ENCODE assay signal across 11 cellular contexts in the genomic region with DNA sequence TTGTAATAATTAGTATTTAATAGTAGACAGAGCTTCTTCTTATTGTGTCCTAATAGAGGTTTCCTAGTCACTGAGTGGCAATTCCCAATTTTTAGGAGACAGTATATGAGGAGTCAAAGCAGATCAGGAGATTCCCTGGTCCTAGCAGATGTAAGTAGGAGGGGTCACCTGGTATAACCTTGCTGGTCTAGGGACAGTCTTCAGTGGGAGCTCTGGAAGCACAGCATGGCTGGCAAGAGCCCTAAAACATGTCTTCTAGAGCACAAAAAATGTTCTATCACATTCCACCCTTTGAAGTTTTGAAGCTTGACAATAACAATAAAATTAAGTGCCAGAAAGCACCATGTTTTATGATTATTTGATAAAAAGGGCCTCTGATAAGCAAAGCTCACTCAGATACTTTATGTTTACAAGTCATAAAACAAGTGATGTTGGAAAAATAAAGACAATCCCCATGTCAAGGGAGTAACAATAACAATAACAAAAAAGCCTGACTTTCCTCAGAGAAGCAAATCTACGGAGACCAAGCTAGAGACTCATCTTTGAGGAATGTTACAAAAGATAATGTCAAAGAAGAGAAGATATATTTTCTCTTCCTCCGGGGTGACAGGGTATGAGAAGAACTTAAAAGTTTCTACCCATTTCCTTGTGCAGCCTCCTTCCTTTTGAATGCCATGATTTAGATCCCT.
DNase-seq lines count a peak whose midpoint lies in the region; ATAC-seq, FAIRE-seq and TF ChIP-seq lines count a peak whose summit lies in the region.
"Had no signal": no experiment of that assay in that cellular context is flagged by ENCODE, and none has a peak within 500 bp of the region (broad histone marks: within the 10 kb centered on the region; RNA-seq: fewer than 3 reads in every experiment).

No MANE protein-coding gene starts in this region.

- in situ Hi-C loops in HepG2 (cut with HindIII; ENCODE audit: extremely low pct_ligation_motif_present, low pct_unique_long_range_greater_than_20kb), result no loop called here

- H3K4me2 ChIP-seq in HepG2 (ENCODE audit: low read depth, low read length) (no peak overlapping the region), astrocyte (ENCODE audit: low read length) (peak overlapping the region; percentile 61), mesenchymal stem cell (ENCODE audit: low read length, poor library complexity, severe bottlenecking) (no peak overlapping the region)

- TF ChIP-seq RAD21 in HepG2 (CRISPR knock-in tag; IDR thresholded peaks at IDR 0.05), result no peak

- H3K23ac ChIP-seq in mesenchymal stem cell (ENCODE audit: low read length in 2 of 2), result no peak overlapping the region

- H3K9ac ChIP-seq in HepG2 (ENCODE audit: insufficient read depth, low read depth, low read length), result no peak overlapping the region
- H3K9ac ChIP-seq in astrocyte (ENCODE audit: low read length), result peak overlapping the region; percentile 30
- no peak overlapping the region for H3K9ac ChIP-seq in mesenchymal stem cell (ENCODE audit: low read length)

- TF ChIP-seq CTCF in right lobe of liver (IDR thresholded peaks at IDR 0.05) (no peak), HepG2 (CRISPR knock-in tag; IDR thresholded peaks at IDR 0.05) (no peak), astrocyte (IDR thresholded peaks at IDR 0.05; ENCODE audit: insufficient read depth, low read depth, low read length) (no peak)

- no peaks in the 10 kb centered on the region for H3K9me3 Mint-ChIP-seq in astrocyte (ENCODE audit: unreplicated experiment)

- H3K36me3 ChIP-seq in right lobe of liver, result no peaks in the 10 kb centered on the region
- H3K36me3 ChIP-seq in HepG2 (replicated peaks in 1 of 2; ENCODE audit: control insufficient read depth in 1 of 2, insufficient read depth in 2 of 2, low read length in 2 of 2), result no peaks in the 10 kb centered on the region
- no peaks in the 10 kb centered on the region for H3K36me3 ChIP-seq in astrocyte (ENCODE audit: insufficient read depth, low read length)
- H3K36me3 ChIP-seq in mesenchymal stem cell (ENCODE audit: control insufficient read depth in 1 of 2, insufficient read depth in 2 of 2, low read depth in 1 of 2, low read length in 2 of 2), result no peaks in the 10 kb centered on the region
- H3K36me3 ChIP-seq: BE2C had no signal

- CTCF ChIA-PET in HepG2 (lab: Yijun Ruan, JAX; ENCODE audit: low intra/inter-chr PET ratio, low total read pairs), result no interaction called here

- POLR2A ChIA-PET in HepG2 (lab: Yijun Ruan, JAX), result no interaction called here

- H2AK5ac ChIP-seq in mesenchymal stem cell (ENCODE audit: low read length, severe bottlenecking), result no peak overlapping the region

- H3K9me3 ChIP-seq in right lobe of liver (no peaks in the 10 kb centered on the region), HepG2 (ENCODE audit: low read length) (no peaks in the 10 kb centered on the region), astrocyte (ENCODE audit: insufficient read depth, low read depth, low read length) (no peaks in the 10 kb centered on the region), mesenchymal stem cell (ENCODE audit: control insufficient read depth, low read length) (no peaks in the 10 kb centered on the region)
- H3K9me3 ChIP-seq: BE2C had no signal

- H2BK5ac ChIP-seq in mesenchymal stem cell (ENCODE audit: low read depth, low read length, poor library complexity, severe bottlenecking), result no peak overlapping the region

- H3K27ac Mint-ChIP-seq in astrocyte (ENCODE audit: unreplicated experiment), result peak overlapping the region; percentile 96

- H3K4me1 ChIP-seq in right lobe of liver (no peaks in the 10 kb centered on the region), HepG2 (ENCODE audit: insufficient read depth, low read length) (no peaks in the 10 kb centered on the region), astrocyte (ENCODE audit: insufficient read depth, low read length) (peaks cover 11% of the 10 kb centered on the region), mesenchymal stem cell (ENCODE audit: control insufficient read depth, insufficient read depth, low read depth, low read length) (no peaks in the 10 kb centered on the region)

- H2BK120ac ChIP-seq in mesenchymal stem cell (ENCODE audit: low read depth, low read length), result no peak overlapping the region

- H3K79me2 ChIP-seq in HepG2 (ENCODE audit: insufficient read depth, low read length) (no peaks in the 10 kb centered on the region), astrocyte (ENCODE audit: insufficient read depth, low read length) (no peaks in the 10 kb centered on the region)

- H3K79me1 ChIP-seq in mesenchymal stem cell (replicated peaks; ENCODE audit: low read length, poor library complexity, severe bottlenecking), result no peaks in the 10 kb centered on the region

- no peak overlapping the region for H3K14ac ChIP-seq in mesenchymal stem cell (ENCODE audit: low read length in 2 of 2)

- H3K4me1 Mint-ChIP-seq in astrocyte (ENCODE audit: low read depth, unreplicated experiment), result peaks cover 18% of the 10 kb centered on the region

- H4K91ac ChIP-seq in mesenchymal stem cell (ENCODE audit: low read length), result no peak overlapping the region

- H3K18ac ChIP-seq in mesenchymal stem cell (ENCODE audit: low read depth in 1 of 2, low read length in 2 of 2), result peak overlapping the region in 1 of 2 experiments; percentile 73

- H3K4me3 Mint-ChIP-seq in astrocyte (ENCODE audit: unreplicated experiment), result no peak overlapping the region

- H4K8ac ChIP-seq in mesenchymal stem cell (ENCODE audit: low read length), result no peak overlapping the region

- TF ChIP-seq POLR2A in right lobe of liver (IDR thresholded peaks at IDR 0.05) (no peak), HepG2 (IDR thresholded peaks at IDR 0.05; ENCODE audit: insufficient read depth in 1 of 2, low read depth in 2 of 2, low read length in 2 of 2) (no peak)

- H3K36me3 Mint-ChIP-seq in astrocyte (ENCODE audit: low read depth, unreplicated experiment), result no peaks in the 10 kb centered on the region

- H3K27me3 ChIP-seq in right lobe of liver (no peaks in the 10 kb centered on the region), HepG2 (ENCODE audit: control insufficient read depth in 1 of 2, insufficient read depth in 2 of 2, low read length in 2 of 2) (no peaks in the 10 kb centered on the region), astrocyte (ENCODE audit: insufficient read depth, low read length) (no peaks in the 10 kb centered on the region), mesenchymal stem cell (ENCODE audit: control insufficient read depth in 1 of 2, insufficient read depth in 1 of 2, low read length in 2 of 2) (no peaks in the 10 kb centered on the region)
- H3K27me3 ChIP-seq: BE2C had no signal

- intact Hi-C loops in right lobe of liver (cut with DNase I) (no loop called here), HepG2 (cut with micrococcal nuclease; ENCODE audit: unreplicated experiment) (no loop called here)

- H2AFZ ChIP-seq in HepG2 (ENCODE audit: low read length) (no peak overlapping the region), astrocyte (ENCODE audit: low read depth, low read length) (no peak overlapping the region), mesenchymal stem cell (ENCODE audit: low read depth, low read length) (no peak overlapping the region)

- H3K27ac ChIP-seq in right lobe of liver, result peak overlapping the region; percentile 5 to 35 (median 22)
- no peak overlapping the region for H3K27ac ChIP-seq in HepG2 (ENCODE audit: extremely low read length, insufficient read depth, low read length)
- peak overlapping the region; percentile 51 for H3K27ac ChIP-seq in astrocyte (ENCODE audit: low read depth, low read length)
- H3K27ac ChIP-seq in mesenchymal stem cell (ENCODE audit: low read length, poor library complexity, severe bottlenecking), result no peak overlapping the region

- DNase-seq in right lobe of liver, result no peak
- no peak for DNase-seq in HepG2 (ENCODE audit: low spot score)
- peak; percentile 47 for DNase-seq in astrocyte (ENCODE audit: low read depth)
- DNase-seq in mesenchymal stem cell, result peak; percentile 64
- no peak for DNase-seq in GM19238 (ENCODE audit: insufficient read length, low spot score)
- no peak for DNase-seq in pons (ENCODE audit: low spot score)
- DNase-seq: activated CD4-positive, alpha-beta T cell treated with anti-CD3 and anti-CD28 coated beads for 4 hours; aorta; BE2C had no signal

- peak overlapping the region in 1 of 2 experiments; percentile 88 for H3K4ac ChIP-seq in mesenchymal stem cell (ENCODE audit: low read depth in 1 of 2, low read length in 2 of 2)

- H2BK15ac ChIP-seq in mesenchymal stem cell (ENCODE audit: low read depth, poor library complexity, severe bottlenecking), result no peak overlapping the region

- BruUV-seq in HepG2 (replicated peaks; lab: Mats Ljungman, UMichigan), result no TSS peak

- H3K4me3 ChIP-seq in right lobe of liver, result no peak overlapping the region
- H3K4me3 ChIP-seq in HepG2 (replicated peaks in 1 of 3; ENCODE audit: insufficient read depth in 1 of 3, low read depth in 2 of 3, low read length in 3 of 3), result no peak overlapping the region
- no peak overlapping the region for H3K4me3 ChIP-seq in astrocyte (ENCODE audit: insufficient read depth, low read depth, low read length)
- H3K4me3 ChIP-seq in mesenchymal stem cell (ENCODE audit: insufficient read depth in 1 of 2, low read depth in 1 of 2, low read length in 2 of 2), result no peak overlapping the region

- no peak for FAIRE-seq in HepG2 (lab: Jason Lieb, UNC)
- FAIRE-seq in astrocyte (lab: Jason Lieb, UNC), result peak; percentile 59

- TF ChIP-seq EP300 in HepG2 (IDR thresholded peaks at IDR 0.05; ENCODE audit: low read depth in 2 of 2, low read length in 2 of 2) (no peak), HepG2 (CRISPR knock-in tag; IDR thresholded peaks at IDR 0.05; ENCODE audit: borderline replicate concordance) (no peak)

- H2BK12ac ChIP-seq in mesenchymal stem cell (ENCODE audit: low read length in 2 of 2), result peak overlapping the region in 1 of 2 experiments; percentile 31

- H4K20me1 ChIP-seq in HepG2 (ENCODE audit: insufficient read depth, low read length) (no peaks in the 10 kb centered on the region), astrocyte (ENCODE audit: insufficient read depth, low read length) (no peaks in the 10 kb centered on the region)

- ATAC-seq in right lobe of liver, result peak in 2 of 4 donors; percentile 12 to 32
- ATAC-seq in HepG2, result no peak
- ATAC-seq in GM18517 (IDR thresholded peaks at IDR 0.05; ENCODE audit: unreplicated experiment), result no peak
- ATAC-seq in HG02571 (IDR thresholded peaks at IDR 0.05; ENCODE audit: unreplicated experiment), result no peak

- 38% methylated on average over 2 of the region's 2 CpGs for WGBS in right lobe of liver (ENCODE audit: insufficient coverage, low coverage, low lambda C conversion rate, missing lambda C conversion rate)
- WGBS in HepG2 (ENCODE audit: low lambda C conversion rate), result 13% methylated on average over 2 of the region's 2 CpGs
- WGBS in mesenchymal stem cell, result no CpG with 5 or more reads among the region's 2 CpGs

- H3K27me3 Mint-ChIP-seq in astrocyte (ENCODE audit: low read depth, unreplicated experiment), result no peaks in the 10 kb centered on the region

Comparison
In these comparisons a context has a peak if more than half of its experiments do, and no peak if none do; other contexts are left out.
1. H3K27ac ChIP-seq: peak in right lobe of liver (3 of 3) and astrocyte (single experiment); none in HepG2 (single experiment) and mesenchymal stem cell (single experiment).
2. DNase-seq: peak in astrocyte (single experiment) and mesenchymal stem cell (single experiment); none in right lobe of liver (0 of 3), HepG2 (single experiment), GM19238 (single experiment) and pons (single experiment).